In the genomic region with DNA sequence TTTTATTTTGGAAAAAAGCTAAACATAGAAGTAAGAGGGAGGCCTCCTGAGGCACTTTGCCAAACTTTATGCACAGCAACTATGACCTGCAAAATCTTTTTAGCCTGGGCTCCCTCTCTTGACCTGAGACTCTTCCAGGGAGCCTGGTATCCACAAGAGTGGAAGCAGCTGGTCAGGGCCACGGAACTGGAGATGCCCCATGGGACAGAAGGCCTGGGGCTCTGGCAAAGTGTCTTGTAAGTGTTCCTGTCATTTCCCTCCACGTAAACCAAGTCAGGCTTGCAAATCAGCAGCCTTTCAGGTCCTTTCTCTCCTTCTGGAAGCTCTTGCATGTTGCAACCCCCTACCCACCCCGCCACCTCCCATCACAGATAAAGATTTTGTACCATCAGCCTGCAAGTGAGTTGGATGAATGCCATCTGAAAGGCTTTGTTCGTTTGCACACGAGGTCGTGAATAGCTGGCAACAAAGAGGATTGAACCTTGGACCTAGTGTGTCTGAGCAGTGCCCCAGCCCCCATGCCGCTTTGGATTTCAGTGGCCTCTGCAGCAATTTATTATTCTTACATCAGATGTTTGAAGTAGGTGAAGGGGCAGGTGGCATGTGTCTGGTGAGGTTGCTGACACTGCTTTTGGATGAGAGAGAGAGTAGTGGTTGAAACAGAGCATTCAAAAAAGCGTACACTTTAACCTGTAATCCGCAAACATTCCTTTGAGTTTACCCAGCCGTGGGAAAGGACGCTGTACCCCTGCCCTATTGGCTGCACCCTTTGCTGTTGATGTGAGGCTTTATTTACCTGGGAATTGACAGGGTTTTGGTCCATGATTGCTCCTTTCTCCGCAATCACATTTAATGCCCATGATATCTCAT, we compare ENCODE assay signal across 11 cellular contexts.
A peak's percentile ranks its signal among the peaks of the same experiment; 100 is the strongest.
DNase-seq lines count a peak whose midpoint lies in the region; ATAC-seq and TF ChIP-seq lines count a peak whose summit lies in the region.
"Had no signal": no experiment of that assay in that cellular context is flagged by ENCODE, and none has a peak within 500 bp of the region (broad histone marks: within the 10 kb centered on the region; RNA-seq: fewer than 3 reads in every experiment).

No MANE protein-coding gene starts in this region.

- TF ChIP-seq CTCF in C4-2B (conservative IDR thresholded peaks at IDR 0.05): no peak
- TF ChIP-seq CTCF in upper lobe of left lung (IDR thresholded peaks at IDR 0.05): no peak

- H3K9ac ChIP-seq in adipocyte (ENCODE audit: low read length): peak overlapping the region; percentile 63

- H3K4me1 ChIP-seq in adipocyte (ENCODE audit: control insufficient read depth, insufficient read depth, low read length) (peaks cover 64% of the 10 kb centered on the region), upper lobe of left lung (peaks cover 16 to 48% (median 33%) of the 10 kb centered on the region in 4 donors)

- no peak for TF ChIP-seq EP300 in upper lobe of left lung (IDR thresholded peaks at IDR 0.05)

- TF ChIP-seq POLR2A in upper lobe of left lung (IDR thresholded peaks at IDR 0.05): no peak

- H3K27ac ChIP-seq in C4-2B: peak overlapping the region; percentile 14
- no peak overlapping the region for H3K27ac ChIP-seq in upper lobe of left lung

- H3K27me3 ChIP-seq in adipocyte (replicated peaks; ENCODE audit: control insufficient read depth, insufficient read depth, low read length) (no peaks in the 10 kb centered on the region), upper lobe of left lung (no peaks in the 10 kb centered on the region)

- DNase-seq in NCI-H1436 treated with DMSO at 0.1 percent for 48 hours (lab: John Stamatoyannopoulos, UW) (peak; percentile 30), adipocyte (ENCODE audit: low read depth) (peak; percentile 16), myocyte (ENCODE audit: low read depth) (peak; percentile 56), medulla oblongata (ENCODE audit: extremely low spot score) (no peak), upper lobe of left lung (no peak)
- DNase-seq: activated CD4-positive, CD25-positive, alpha-beta regulatory T cell; amniotic stem cell; H7 had no signal

- H3K36me3 ChIP-seq in adipocyte (ENCODE audit: control insufficient read depth, insufficient read depth, low read length, severe bottlenecking): peaks cover 3% of the 10 kb centered on the region
- H3K36me3 ChIP-seq in upper lobe of left lung: no peaks in the 10 kb centered on the region

- WGBS in upper lobe of left lung, 2 donors: 61 to 65% methylated on average over 12 of the region's 12 CpGs

- H3K9me3 ChIP-seq in adipocyte (ENCODE audit: control insufficient read depth, low read length) (no peaks in the 10 kb centered on the region), upper lobe of left lung (no peaks in the 10 kb centered on the region)

- H3K4me3 ChIP-seq in adipocyte (ENCODE audit: low read length): no peak overlapping the region
- H3K4me3 ChIP-seq in upper lobe of left lung: no peak overlapping the region

- no peak for ATAC-seq in GM18519 (IDR thresholded peaks at IDR 0.05; ENCODE audit: low FRiP score, unreplicated experiment)
- no peak for ATAC-seq in GM21619 (IDR thresholded peaks at IDR 0.05; ENCODE audit: unreplicated experiment)
- no peak for ATAC-seq in upper lobe of left lung (ENCODE audit: low FRiP score in 2 of 2)

Comparison
In these comparisons a context has a peak if more than half of its experiments do, and no peak if none do; other contexts are left out.
1. DNase-seq: peak in NCI-H1436 treated with DMSO at 0.1 percent for 48 hours (single experiment), adipocyte (single experiment) and myocyte (single experiment); none in medulla oblongata (single experiment) and upper lobe of left lung (0 of 2).